In genomic region chr6:34439442-34439841, GRCh38 we compare ENCODE assay signal across 10 cellular contexts. TPM values are rescaled to one million over a fixed set of nuclear protein-coding genes. Genes with fewer than 3 reads are reported as not detected.
"Had no signal": no experiment of that assay in that cellular context is flagged by ENCODE, and none has a peak within 500 bp of the region (broad histone marks: within the 10 kb centered on the region; RNA-seq: fewer than 3 reads in every experiment).

No MANE protein-coding gene starts in this region.

- H2AFZ ChIP-seq: GM23248 had no signal

- H3K4me3 Mint-ChIP-seq: HFFc6 had no signal

- H3K36me3 ChIP-seq: HAP-1 had no signal

- DNase-seq: GM23248, GOT3, H7, HFFc6, IMR-90, KBM-7 had no signal

- H3K4me3 ChIP-seq: GM23248, HAP-1 had no signal

- H3K9me3 ChIP-seq: HAP-1 had no signal

- H3K9ac ChIP-seq: GM23248 had no signal

- H3K27ac Mint-ChIP-seq: HFFc6 had no signal

- H3K4me1 ChIP-seq: HAP-1 had no signal

- H3K27ac ChIP-seq: GM23248, HL-60 had no signal

RNA-seq across cellular contexts. Expression of gene PACSIN1, which starts 26.4 kb away (rescaled TPM):
- total RNA-seq: GM23248, H4, HFFc6, HT1080, IMR-90 had no signal
- polyA plus RNA-seq: GM23248 had no signal
